In genomic region chr1:210057593-210057992, GRCh38 we compare ENCODE assay signal across 7 cellular contexts.
"Had no signal": no experiment of that assay in that cellular context is flagged by ENCODE, and none has a peak within 500 bp of the region (broad histone marks: within the 10 kb centered on the region; RNA-seq: fewer than 3 reads in every experiment).

No MANE protein-coding gene starts in this region.

- DNase-seq: IMR-90, KBM-7, KG1 had no signal

- ATAC-seq: HepG2 had no signal

- H3K9ac ChIP-seq: KMS-11 had no signal

- H3K4me2 ChIP-seq: KMS-11 had no signal

- H3K27ac ChIP-seq: HL-60, KMS-11 had no signal

- FAIRE-seq: HepG2, HTR-8/SVneo had no signal
